Comparison of ENCODE assay signal across 26 cellular contexts in genomic region chr3:147008886-147009285, GRCh38.
DNase-seq lines count a peak whose midpoint lies in the region; ATAC-seq, FAIRE-seq and TF ChIP-seq lines count a peak whose summit lies in the region.
"Had no signal": no experiment of that assay in that cellular context is flagged by ENCODE, and none has a peak within 500 bp of the region (broad histone marks: within the 10 kb centered on the region; RNA-seq: fewer than 3 reads in every experiment).

No MANE protein-coding gene starts in this region.

- no peaks in the 10 kb centered on the region for H3K27me3 Mint-ChIP-seq in astrocyte (ENCODE audit: low read depth, unreplicated experiment)
- no peaks in the 10 kb centered on the region for H3K27me3 Mint-ChIP-seq in activated naive CD4-positive, alpha-beta T cell treated with anti-CD3 and anti-CD28 coated beads, Interleukin-2, amount 10 ng/mL, durations not matched to agents 7 days and 5 days
- H3K27me3 Mint-ChIP-seq: activated B cell treated with CpG ODN at 0.5 μM for 24 hours had no signal

- H3K27ac ChIP-seq in astrocyte (ENCODE audit: low read depth, low read length) (no peak overlapping the region), upper lobe of left lung (no peak overlapping the region)
- H3K27ac ChIP-seq: dorsolateral prefrontal cortex, gastrocnemius medialis, thyroid gland had no signal

- H4K20me1 ChIP-seq in astrocyte (ENCODE audit: insufficient read depth, low read length), result no peaks in the 10 kb centered on the region

- no peak overlapping the region for H3K9ac ChIP-seq in astrocyte (ENCODE audit: low read length)

- H3K4me1 ChIP-seq in astrocyte (ENCODE audit: insufficient read depth, low read length) (no peaks in the 10 kb centered on the region), upper lobe of left lung (no peaks in the 10 kb centered on the region)
- H3K4me1 ChIP-seq: thyroid gland had no signal

- peak overlapping the region; percentile 47 for H3K27ac Mint-ChIP-seq in astrocyte (ENCODE audit: unreplicated experiment)
- H3K27ac Mint-ChIP-seq in activated naive CD4-positive, alpha-beta T cell treated with anti-CD3 and anti-CD28 coated beads, Interleukin-2, amount 10 ng/mL, durations not matched to agents 7 days and 5 days, result no peak overlapping the region
- H3K27ac Mint-ChIP-seq: activated B cell treated with CpG ODN at 0.5 μM for 24 hours; T-helper 2 cell treated with Interferon-gamma antibody and Interleukin-4, amounts not matched to agents 5 μg/mL and 100 μg/mL, for 36 hours had no signal

- TF ChIP-seq EP300 in upper lobe of left lung (IDR thresholded peaks at IDR 0.05), result no peak

- DNase-seq in GM03348 (ENCODE audit: low spot score) (peak; percentile 38), astrocyte (ENCODE audit: low read depth) (peak; percentile 89), fibroblast of peridontal ligament (ENCODE audit: extremely low read depth) (peak; percentile 84), skeletal muscle cell (ENCODE audit: low read depth) (peak; percentile 46), NCI-H2196 treated with DMSO at 0.1 percent for 48 hours (lab: John Stamatoyannopoulos, UW; ENCODE audit: unreplicated experiment) (no peak), epidermal melanocyte (ENCODE audit: insufficient read length, low spot score) (no peak), upper lobe of left lung (no peak)
- no peak for DNase-seq in activated naive CD4-positive, alpha-beta T cell treated with anti-CD3 and anti-CD28 coated beads, Interleukin-2, amount 10 ng/mL, durations not matched to agents 7 days and 5 days
- DNase-seq: activated B cell treated with CpG ODN at 0.5 μM for 24 hours; activated CD4-positive, alpha-beta T cell treated with anti-CD3 and anti-CD28 coated beads, Interleukin-2, amount 50 U/mL, for 4 hours; activated effector memory CD4-positive, alpha-beta T cell treated with anti-CD3 and anti-CD28 coated beads, Interleukin-2, amount 50 U/mL, for 16 hours; caudate nucleus; DMS79; dorsolateral prefrontal cortex; gastrocnemius medialis; hippocampal formation; left ventricle myocardium superior; midbrain; NCI-H1105 treated with DMSO at 0.1 percent for 48 hours; NCI-H524; stimulated activated CD4-positive, alpha-beta T cell treated with anti-CD3 and anti-CD28 coated beads, Interleukin-4, amount 100 ng/mL, for 24 hours; stimulated activated naive CD4-positive, alpha-beta T cell treated with Interleukin-2 at 50 U/mL for 16 hours; thyroid gland had no signal

- no peak overlapping the region for H3K4me3 Mint-ChIP-seq in astrocyte (ENCODE audit: unreplicated experiment)
- no peak overlapping the region for H3K4me3 Mint-ChIP-seq in activated naive CD4-positive, alpha-beta T cell treated with anti-CD3 and anti-CD28 coated beads, Interleukin-2, amount 10 ng/mL, durations not matched to agents 7 days and 5 days
- H3K4me3 Mint-ChIP-seq: activated B cell treated with CpG ODN at 0.5 μM for 24 hours; T-helper 2 cell treated with Interferon-gamma antibody and Interleukin-4, amounts not matched to agents 5 μg/mL and 100 μg/mL, for 36 hours had no signal

- ATAC-seq in upper lobe of left lung (ENCODE audit: low FRiP score in 2 of 2), result no peak
- ATAC-seq: gastrocnemius medialis, left ventricle myocardium superior had no signal

- H3K79me2 ChIP-seq in astrocyte (ENCODE audit: insufficient read depth, low read length), result no peaks in the 10 kb centered on the region

- no peaks in the 10 kb centered on the region for H3K36me3 ChIP-seq in astrocyte (ENCODE audit: insufficient read depth, low read length)
- no peaks in the 10 kb centered on the region for H3K36me3 ChIP-seq in upper lobe of left lung
- H3K36me3 ChIP-seq: gastrocnemius medialis, thyroid gland had no signal

- no peak overlapping the region for H2AFZ ChIP-seq in astrocyte (ENCODE audit: low read depth, low read length)

- H3K9me3 Mint-ChIP-seq in astrocyte (ENCODE audit: unreplicated experiment), result no peaks in the 10 kb centered on the region
- no peaks in the 10 kb centered on the region for H3K9me3 Mint-ChIP-seq in activated naive CD4-positive, alpha-beta T cell treated with anti-CD3 and anti-CD28 coated beads, Interleukin-2, amount 10 ng/mL, durations not matched to agents 7 days and 5 days
- H3K9me3 Mint-ChIP-seq: activated B cell treated with CpG ODN at 0.5 μM for 24 hours had no signal

- H3K4me1 Mint-ChIP-seq in astrocyte (ENCODE audit: low read depth, unreplicated experiment), result peaks cover 13% of the 10 kb centered on the region
- H3K4me1 Mint-ChIP-seq in activated naive CD4-positive, alpha-beta T cell treated with anti-CD3 and anti-CD28 coated beads, Interleukin-2, amount 10 ng/mL, durations not matched to agents 7 days and 5 days, result no peaks in the 10 kb centered on the region
- H3K4me1 Mint-ChIP-seq: activated B cell treated with CpG ODN at 0.5 μM for 24 hours had no signal

- CTCF ChIA-PET in activated naive CD4-positive, alpha-beta T cell treated with anti-CD3 and anti-CD28 coated beads, Interleukin-2, amount 10 ng/mL, durations not matched to agents 7 days and 5 days (lab: Charles Lee), result no interaction called here

- FAIRE-seq in astrocyte (lab: Jason Lieb, UNC), result no peak
- FAIRE-seq: H54 had no signal

- H3K36me3 Mint-ChIP-seq in astrocyte (ENCODE audit: low read depth, unreplicated experiment), result no peaks in the 10 kb centered on the region
- no peaks in the 10 kb centered on the region for H3K36me3 Mint-ChIP-seq in activated naive CD4-positive, alpha-beta T cell treated with anti-CD3 and anti-CD28 coated beads, Interleukin-2, amount 10 ng/mL, durations not matched to agents 7 days and 5 days

- no peak overlapping the region for H3K4me3 ChIP-seq in astrocyte (ENCODE audit: insufficient read depth, low read depth, low read length)
- no peak overlapping the region for H3K4me3 ChIP-seq in skeletal muscle cell (ENCODE audit: low read depth, low read length)
- H3K4me3 ChIP-seq in upper lobe of left lung, result no peak overlapping the region
- H3K4me3 ChIP-seq: dorsolateral prefrontal cortex, gastrocnemius medialis, smooth muscle cell, thyroid gland had no signal

- H3K4me2 ChIP-seq in astrocyte (ENCODE audit: low read length), result no peak overlapping the region
- H3K4me2 ChIP-seq: smooth muscle cell had no signal

- H3K9me3 ChIP-seq in astrocyte (ENCODE audit: insufficient read depth, low read depth, low read length) (no peaks in the 10 kb centered on the region), upper lobe of left lung (no peaks in the 10 kb centered on the region)
- H3K9me3 ChIP-seq: gastrocnemius medialis, thyroid gland had no signal

- 76 to 89% methylated on average over 1 of the region's 1 CpG for WGBS in upper lobe of left lung, 2 donors

- no peak for TF ChIP-seq POLR2A in upper lobe of left lung (IDR thresholded peaks at IDR 0.05)

- H3K27me3 ChIP-seq in astrocyte (ENCODE audit: insufficient read depth, low read length) (no peaks in the 10 kb centered on the region), upper lobe of left lung (no peaks in the 10 kb centered on the region)
- H3K27me3 ChIP-seq: gastrocnemius medialis, thyroid gland had no signal

- no peak for TF ChIP-seq CTCF in astrocyte (IDR thresholded peaks at IDR 0.05; ENCODE audit: insufficient read depth, low read depth, low read length)
- no peak for TF ChIP-seq CTCF in upper lobe of left lung (IDR thresholded peaks at IDR 0.05)

Comparison
In these comparisons a context has a peak if more than half of its experiments do, and no peak if none do; other contexts are left out.
1. DNase-seq: peak in GM03348 (single experiment), astrocyte (single experiment), fibroblast of peridontal ligament (single experiment) and skeletal muscle cell (single experiment); none in NCI-H2196 treated with DMSO at 0.1 percent for 48 hours (single experiment), epidermal melanocyte (single experiment), upper lobe of left lung (0 of 2) and activated naive CD4-positive, alpha-beta T cell treated with anti-CD3 and anti-CD28 coated beads, Interleukin-2, amount 10 ng/mL, durations not matched to agents 7 days and 5 days (single experiment).